In the genomic region with DNA sequence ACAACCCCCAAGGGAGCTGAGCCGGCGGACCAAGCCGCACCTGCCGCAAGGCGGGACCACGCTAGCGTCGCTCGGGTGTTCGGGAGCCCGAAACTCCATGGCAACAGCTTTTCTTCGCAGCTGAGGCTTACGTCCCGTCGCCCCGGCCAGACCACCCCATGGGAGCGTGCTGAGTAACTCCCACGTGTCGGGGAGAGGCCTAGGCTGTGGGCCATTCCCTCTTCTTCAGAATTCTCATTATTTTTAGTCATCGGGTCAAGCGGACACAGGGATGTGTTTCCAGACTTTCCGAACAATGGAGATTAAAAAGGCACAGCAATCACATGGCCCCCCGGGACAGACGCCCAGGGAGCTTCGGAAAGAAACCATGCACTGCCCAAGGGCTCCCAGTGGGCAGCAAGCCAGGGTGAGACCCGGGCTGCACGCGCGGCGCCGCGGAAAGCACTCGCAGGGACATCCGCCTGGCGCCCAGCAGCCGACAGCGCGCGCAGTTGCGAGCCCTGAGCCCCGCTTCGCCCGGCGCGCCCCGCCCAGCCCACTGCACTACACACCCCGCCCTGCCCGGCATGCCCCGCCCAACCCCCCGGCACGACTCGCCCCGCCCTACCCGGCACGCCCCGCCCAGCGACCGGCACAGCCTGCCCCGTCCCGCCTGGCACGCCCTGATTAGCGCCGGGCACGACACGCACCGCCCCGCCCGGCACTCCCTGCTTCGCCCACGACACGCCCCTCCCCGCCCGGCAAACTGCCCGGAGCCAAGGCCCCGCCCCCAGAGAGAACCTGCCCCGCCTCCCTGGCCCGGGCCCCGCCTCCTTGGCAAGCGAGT, we compare ENCODE assay signal across 1 cellular context.
TF ChIP-seq lines count a peak whose summit lies in the region.

No MANE protein-coding gene starts in this region.

TF ChIP-seq in HepG2, 621 proteins besides CTCF, POLR2A, EP300 and RAD21 (continued from another document and continues in another):
- TF ChIP-seq SKIL (CRISPR knock-in tag; IDR thresholded peaks at IDR 0.05; ENCODE audit: borderline replicate concordance) (no peak), KLF12 (CRISPR knock-in tag; IDR thresholded peaks at IDR 0.05; ENCODE audit: borderline replicate concordance) (0 out of 2 replicates have a peak, but pooled peaks have one; percentile 47), SIN3A (IDR thresholded peaks at IDR 0.05; ENCODE audit: borderline replicate concordance, low read depth, low read length) (no peak), TBX3 (IDR thresholded peaks at IDR 0.05; ENCODE audit: borderline replicate concordance) (no peak), MEIS2 (CRISPR knock-in tag; IDR thresholded peaks at IDR 0.05) (no peak; the same call in 1 of the 2 replicates), RBFOX2 (IDR thresholded peaks at IDR 0.05; ENCODE audit: low read depth, low read length) (peak; percentile 49; the same call in 1 of the 2 replicates), ZNF350 (CRISPR knock-in tag; IDR thresholded peaks at IDR 0.05; ENCODE audit: borderline replicate concordance, low read depth) (no peak; the same call in 1 of the 2 replicates), HNF4A (CRISPR knock-in tag; IDR thresholded peaks at IDR 0.05) (no peak), DNMT1 (CRISPR knock-in tag; IDR thresholded peaks at IDR 0.05) (no peak), RFX5 (IDR thresholded peaks at IDR 0.05; ENCODE audit: low read depth, low read length) (no peak), ZNF7 (CRISPR knock-in tag; IDR thresholded peaks at IDR 0.05) (no peak), SNAPC2 (CRISPR knock-in tag; IDR thresholded peaks at IDR 0.05) (no peak), ZNF501 (CRISPR knock-in tag; IDR thresholded peaks at IDR 0.05) (no peak), ZBTB14 (CRISPR knock-in tag; IDR thresholded peaks at IDR 0.05) (peak; percentile 64), GATAD1 (CRISPR knock-in tag; IDR thresholded peaks at IDR 0.05) (no peak), ZNF441 (CRISPR knock-in tag; IDR thresholded peaks at IDR 0.05; ENCODE audit: borderline replicate concordance) (0 out of 2 replicates have a peak, but pooled peaks have one; percentile 43), IKZF5 (CRISPR knock-in tag; IDR thresholded peaks at IDR 0.05) (peak; percentile 43), SKI (IDR thresholded peaks at IDR 0.05; ENCODE audit: partially characterized antibody) (no peak), CAMTA2 (CRISPR knock-in tag; IDR thresholded peaks at IDR 0.05; ENCODE audit: borderline replicate concordance) (0 out of 2 replicates have a peak, but pooled peaks have one; percentile 68), ZNF207 (IDR thresholded peaks at IDR 0.05; ENCODE audit: borderline replicate concordance) (no peak), ZFP37 (CRISPR knock-in tag; IDR thresholded peaks at IDR 0.05; ENCODE audit: borderline replicate concordance) (no peak), XRCC5 (optimal IDR thresholded peaks at IDR 0.05; ENCODE audit: low read length) (no peak), U2AF1 (optimal IDR thresholded peaks at IDR 0.05; ENCODE audit: low read depth, low read length) (no peak), ZNF10 (CRISPR knock-in tag; IDR thresholded peaks at IDR 0.05; ENCODE audit: borderline replicate concordance, low read depth) (no peak), HNRNPL (IDR thresholded peaks at IDR 0.05; ENCODE audit: low read depth, low read length) (no peak), MLXIP (CRISPR knock-in tag; IDR thresholded peaks at IDR 0.05; ENCODE audit: borderline replicate concordance) (no peak), ZNF451 (CRISPR knock-in tag; IDR thresholded peaks at IDR 0.05) (no peak), HDAC6 (IDR thresholded peaks at IDR 0.05; ENCODE audit: low read depth, low read length) (no peak), DPF2 (CRISPR knock-in tag; IDR thresholded peaks at IDR 0.05; ENCODE audit: borderline replicate concordance, low read depth) (no peak), PAWR (CRISPR knock-in tag; IDR thresholded peaks at IDR 0.05; ENCODE audit: borderline replicate concordance) (no peak), EHMT2 (IDR thresholded peaks at IDR 0.05; ENCODE audit: borderline replicate concordance, low read depth, low read length) (no peak), MYC (CRISPR knock-in tag; IDR thresholded peaks at IDR 0.05; ENCODE audit: borderline replicate concordance) (peak; percentile 62), NRL (CRISPR knock-in tag; IDR thresholded peaks at IDR 0.05; ENCODE audit: borderline replicate concordance) (peak; percentile 81; the same call in 1 of the 2 replicates), ZNF274 (CRISPR knock-in tag; IDR thresholded peaks at IDR 0.05) (peak; percentile 75; the same call in 1 of the 2 replicates), ZNF562 (CRISPR knock-in tag; IDR thresholded peaks at IDR 0.05; ENCODE audit: borderline replicate concordance) (no peak), ZNF138 (CRISPR knock-in tag; IDR thresholded peaks at IDR 0.05; ENCODE audit: low read depth) (no peak), MZF1 (CRISPR knock-in tag; IDR thresholded peaks at IDR 0.05; ENCODE audit: borderline replicate concordance) (no peak), NFYC (CRISPR knock-in tag; IDR thresholded peaks at IDR 0.05) (no peak)
- TF ChIP-seq, protein P1, sequence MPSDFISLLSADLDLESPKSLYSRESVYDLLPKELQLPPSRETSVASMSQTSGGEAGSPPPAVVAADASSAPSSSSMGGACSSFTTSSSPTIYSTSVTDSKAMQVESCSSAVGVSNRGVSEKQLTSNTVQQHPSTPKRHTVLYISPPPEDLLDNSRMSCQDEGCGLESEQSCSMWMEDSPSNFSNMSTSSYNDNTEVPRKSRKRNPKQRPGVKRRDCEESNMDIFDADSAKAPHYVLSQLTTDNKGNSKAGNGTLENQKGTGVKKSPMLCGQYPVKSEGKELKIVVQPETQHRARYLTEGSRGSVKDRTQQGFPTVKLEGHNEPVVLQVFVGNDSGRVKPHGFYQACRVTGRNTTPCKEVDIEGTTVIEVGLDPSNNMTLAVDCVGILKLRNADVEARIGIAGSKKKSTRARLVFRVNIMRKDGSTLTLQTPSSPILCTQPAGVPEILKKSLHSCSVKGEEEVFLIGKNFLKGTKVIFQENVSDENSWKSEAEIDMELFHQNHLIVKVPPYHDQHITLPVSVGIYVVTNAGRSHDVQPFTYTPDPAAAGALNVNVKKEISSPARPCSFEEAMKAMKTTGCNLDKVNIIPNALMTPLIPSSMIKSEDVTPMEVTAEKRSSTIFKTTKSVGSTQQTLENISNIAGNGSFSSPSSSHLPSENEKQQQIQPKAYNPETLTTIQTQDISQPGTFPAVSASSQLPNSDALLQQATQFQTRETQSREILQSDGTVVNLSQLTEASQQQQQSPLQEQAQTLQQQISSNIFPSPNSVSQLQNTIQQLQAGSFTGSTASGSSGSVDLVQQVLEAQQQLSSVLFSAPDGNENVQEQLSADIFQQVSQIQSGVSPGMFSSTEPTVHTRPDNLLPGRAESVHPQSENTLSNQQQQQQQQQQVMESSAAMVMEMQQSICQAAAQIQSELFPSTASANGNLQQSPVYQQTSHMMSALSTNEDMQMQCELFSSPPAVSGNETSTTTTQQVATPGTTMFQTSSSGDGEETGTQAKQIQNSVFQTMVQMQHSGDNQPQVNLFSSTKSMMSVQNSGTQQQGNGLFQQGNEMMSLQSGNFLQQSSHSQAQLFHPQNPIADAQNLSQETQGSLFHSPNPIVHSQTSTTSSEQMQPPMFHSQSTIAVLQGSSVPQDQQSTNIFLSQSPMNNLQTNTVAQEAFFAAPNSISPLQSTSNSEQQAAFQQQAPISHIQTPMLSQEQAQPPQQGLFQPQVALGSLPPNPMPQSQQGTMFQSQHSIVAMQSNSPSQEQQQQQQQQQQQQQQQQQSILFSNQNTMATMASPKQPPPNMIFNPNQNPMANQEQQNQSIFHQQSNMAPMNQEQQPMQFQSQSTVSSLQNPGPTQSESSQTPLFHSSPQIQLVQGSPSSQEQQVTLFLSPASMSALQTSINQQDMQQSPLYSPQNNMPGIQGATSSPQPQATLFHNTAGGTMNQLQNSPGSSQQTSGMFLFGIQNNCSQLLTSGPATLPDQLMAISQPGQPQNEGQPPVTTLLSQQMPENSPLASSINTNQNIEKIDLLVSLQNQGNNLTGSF (CRISPR knock-in tag; IDR thresholded peaks at IDR 0.05), result no peak; the same call in 1 of the 2 replicates
- TF ChIP-seq, protein P2, sequence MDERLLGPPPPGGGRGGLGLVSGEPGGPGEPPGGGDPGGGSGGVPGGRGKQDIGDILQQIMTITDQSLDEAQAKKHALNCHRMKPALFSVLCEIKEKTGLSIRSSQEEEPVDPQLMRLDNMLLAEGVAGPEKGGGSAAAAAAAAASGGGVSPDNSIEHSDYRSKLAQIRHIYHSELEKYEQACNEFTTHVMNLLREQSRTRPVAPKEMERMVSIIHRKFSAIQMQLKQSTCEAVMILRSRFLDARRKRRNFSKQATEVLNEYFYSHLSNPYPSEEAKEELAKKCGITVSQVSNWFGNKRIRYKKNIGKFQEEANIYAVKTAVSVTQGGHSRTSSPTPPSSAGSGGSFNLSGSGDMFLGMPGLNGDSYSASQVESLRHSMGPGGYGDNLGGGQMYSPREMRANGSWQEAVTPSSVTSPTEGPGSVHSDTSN (CRISPR knock-in tag; IDR thresholded peaks at IDR 0.05), result no peak
- TF ChIP-seq, protein P3, sequence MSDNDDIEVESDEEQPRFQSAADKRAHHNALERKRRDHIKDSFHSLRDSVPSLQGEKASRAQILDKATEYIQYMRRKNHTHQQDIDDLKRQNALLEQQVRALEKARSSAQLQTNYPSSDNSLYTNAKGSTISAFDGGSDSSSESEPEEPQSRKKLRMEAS (IDR thresholded peaks at IDR 0.05), result peak; percentile 77
- TF ChIP-seq, protein P4, sequence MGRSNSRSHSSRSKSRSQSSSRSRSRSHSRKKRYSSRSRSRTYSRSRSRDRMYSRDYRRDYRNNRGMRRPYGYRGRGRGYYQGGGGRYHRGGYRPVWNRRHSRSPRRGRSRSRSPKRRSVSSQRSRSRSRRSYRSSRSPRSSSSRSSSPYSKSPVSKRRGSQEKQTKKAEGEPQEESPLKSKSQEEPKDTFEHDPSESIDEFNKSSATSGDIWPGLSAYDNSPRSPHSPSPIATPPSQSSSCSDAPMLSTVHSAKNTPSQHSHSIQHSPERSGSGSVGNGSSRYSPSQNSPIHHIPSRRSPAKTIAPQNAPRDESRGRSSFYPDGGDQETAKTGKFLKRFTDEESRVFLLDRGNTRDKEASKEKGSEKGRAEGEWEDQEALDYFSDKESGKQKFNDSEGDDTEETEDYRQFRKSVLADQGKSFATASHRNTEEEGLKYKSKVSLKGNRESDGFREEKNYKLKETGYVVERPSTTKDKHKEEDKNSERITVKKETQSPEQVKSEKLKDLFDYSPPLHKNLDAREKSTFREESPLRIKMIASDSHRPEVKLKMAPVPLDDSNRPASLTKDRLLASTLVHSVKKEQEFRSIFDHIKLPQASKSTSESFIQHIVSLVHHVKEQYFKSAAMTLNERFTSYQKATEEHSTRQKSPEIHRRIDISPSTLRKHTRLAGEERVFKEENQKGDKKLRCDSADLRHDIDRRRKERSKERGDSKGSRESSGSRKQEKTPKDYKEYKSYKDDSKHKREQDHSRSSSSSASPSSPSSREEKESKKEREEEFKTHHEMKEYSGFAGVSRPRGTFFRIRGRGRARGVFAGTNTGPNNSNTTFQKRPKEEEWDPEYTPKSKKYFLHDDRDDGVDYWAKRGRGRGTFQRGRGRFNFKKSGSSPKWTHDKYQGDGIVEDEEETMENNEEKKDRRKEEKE (IDR thresholded peaks at IDR 0.05), result no peak
